Comparison of ENCODE assay signal across 17 cellular contexts in the genomic region with DNA sequence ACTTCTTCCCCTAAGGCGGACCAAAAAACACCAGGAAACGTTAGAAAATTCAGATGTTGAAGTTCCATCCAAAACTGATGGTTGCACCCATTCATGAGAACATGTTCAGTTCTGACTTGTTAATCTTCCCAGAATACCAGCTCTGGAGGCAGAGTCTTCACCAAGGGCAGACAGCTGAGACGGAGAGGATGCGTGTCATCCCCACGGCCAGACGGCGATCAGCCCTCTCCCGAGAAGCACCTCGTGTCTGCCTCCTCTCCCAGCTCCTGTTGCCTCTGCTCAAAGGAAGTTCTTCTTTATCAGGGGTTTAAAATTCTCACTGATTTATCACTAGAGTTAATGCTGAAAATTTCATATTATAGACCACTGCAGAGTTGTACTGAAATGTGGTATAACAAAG.
DNase-seq lines count a peak whose midpoint lies in the region; TF ChIP-seq lines count a peak whose summit lies in the region.
"Had no signal": no experiment of that assay in that cellular context is flagged by ENCODE, and none has a peak within 500 bp of the region (broad histone marks: within the 10 kb centered on the region; RNA-seq: fewer than 3 reads in every experiment).

No MANE protein-coding gene starts in this region.

- H3K4me1 Mint-ChIP-seq in HFFc6 (ENCODE audit: low read depth): peaks cover 48% of the 10 kb centered on the region
- H3K4me1 Mint-ChIP-seq in type B pancreatic cell (ENCODE audit: unreplicated experiment): no peaks in the 10 kb centered on the region

- no peak overlapping the region for H2BK12ac ChIP-seq in neuronal stem cell (ENCODE audit: low read length)

- CTCF ChIA-PET in GM10248 (lab: Yijun Ruan, JAX): interaction anchor here (1.8 kb wide), 1 partner anchor 9 kb away, joined by 4 read pairs; no protein-coding TSS in a partner anchor

- H3K4me3 Mint-ChIP-seq in HFFc6 (0 out of 2 replicates have a peak overlapping the region, but pooled peaks have one; percentile 26), type B pancreatic cell (no peak overlapping the region)

- H2AK5ac ChIP-seq in neuronal stem cell (ENCODE audit: low read depth, low read length): no peak overlapping the region

- intact Hi-C loops in colonic mucosa (cut with DNase I): no loop called here

- H3K27ac ChIP-seq in colonic mucosa (no peak overlapping the region), neuronal stem cell (replicated peaks; ENCODE audit: low read length) (no peak overlapping the region)

- H3K4ac ChIP-seq in neuronal stem cell (ENCODE audit: low read length): no peak overlapping the region

- H2BK15ac ChIP-seq in neuronal stem cell (ENCODE audit: low read length): no peak overlapping the region

- H3K18ac ChIP-seq in neuronal stem cell (ENCODE audit: low read length): no peak overlapping the region

- H3K27ac Mint-ChIP-seq in HFFc6: peak overlapping the region; percentile 73
- H3K27ac Mint-ChIP-seq in type B pancreatic cell: no peak overlapping the region

- H2BK5ac ChIP-seq in neuronal stem cell (ENCODE audit: low read length): no peak overlapping the region

- H3K36me3 ChIP-seq in colonic mucosa: no peaks in the 10 kb centered on the region
- H3K36me3 ChIP-seq in neuronal stem cell (replicated peaks in 1 of 2; ENCODE audit: control insufficient read depth in 2 of 2, insufficient read depth in 2 of 2, low read length in 2 of 2): peaks cover 21 to 63% of the 10 kb centered on the region in 2 donors

- H3K27me3 ChIP-seq in colonic mucosa (no peaks in the 10 kb centered on the region), neuronal stem cell (ENCODE audit: control insufficient read depth in 3 of 3, insufficient read depth in 3 of 3, low read depth in 1 of 3, low read length in 3 of 3) (no peaks in the 10 kb centered on the region)
- H3K27me3 ChIP-seq: MG63 had no signal

- peaks cover 67% of the 10 kb centered on the region for H3K36me3 Mint-ChIP-seq in HFFc6 (ENCODE audit: low read depth)
- H3K36me3 Mint-ChIP-seq in type B pancreatic cell: peaks cover 62% of the 10 kb centered on the region

- POLR2A ChIA-PET in GM10248 (lab: Yijun Ruan, JAX): no interaction called here

- TF ChIP-seq CTCF in HFFc6 (IDR thresholded peaks at IDR 0.05) (no peak), colonic mucosa (IDR thresholded peaks at IDR 0.05) (no peak), type B pancreatic cell (conservative IDR thresholded peaks at IDR 0.05) (no peak), GM10248 (IDR thresholded peaks at IDR 0.05; ENCODE audit: control extremely low read depth, extremely low read depth, low read depth, missing control alignments) (no peak)

- H3K9ac ChIP-seq in colonic mucosa (ENCODE audit: low read depth in 2 of 2, low read length in 2 of 2) (no peak overlapping the region), neuronal stem cell (ENCODE audit: low read depth, low read length, poor library complexity) (no peak overlapping the region)

- no peaks in the 10 kb centered on the region for H3K79me1 ChIP-seq in neuronal stem cell (ENCODE audit: low read depth, low read length)

- no peak overlapping the region for H3K23ac ChIP-seq in neuronal stem cell (ENCODE audit: low read depth, low read length, poor library complexity)

- H3K4me3 ChIP-seq in colonic mucosa (no peak overlapping the region), neuronal stem cell (ENCODE audit: low read length in 2 of 2) (no peak overlapping the region)
- H3K4me3 ChIP-seq: MG63 had no signal

- H4K91ac ChIP-seq in neuronal stem cell (ENCODE audit: low read depth, low read length, poor library complexity): no peak overlapping the region

- no peak overlapping the region for H2BK120ac ChIP-seq in neuronal stem cell (ENCODE audit: low read depth, low read length)

- H3K9me3 ChIP-seq in colonic mucosa (no peaks in the 10 kb centered on the region), neuronal stem cell (replicated peaks in 1 of 2; ENCODE audit: control insufficient read depth in 2 of 2, insufficient read depth in 1 of 2, low read depth in 1 of 2, low read length in 2 of 2) (no peaks in the 10 kb centered on the region)
- H3K9me3 ChIP-seq: MG63 had no signal

- WGBS in neuronal stem cell (ENCODE audit: extremely low coverage in 2 of 2, insufficient read length in 2 of 2, insufficient replicate concordance in 1 of 2), 2 donors: no CpG with 5 or more reads among the region's 9 CpGs

- H3K9me3 Mint-ChIP-seq in HFFc6: no peaks in the 10 kb centered on the region
- no peaks in the 10 kb centered on the region for H3K9me3 Mint-ChIP-seq in type B pancreatic cell

- H3K4me1 ChIP-seq in colonic mucosa (no peaks in the 10 kb centered on the region), neuronal stem cell (ENCODE audit: control insufficient read depth in 2 of 2, insufficient read depth in 1 of 2, low read depth in 1 of 2, low read length in 2 of 2) (no peaks in the 10 kb centered on the region)

- DNase-seq in HFFc6 (no peak), colonic mucosa (peak; percentile 3), neuronal stem cell (ENCODE audit: low spot score) (no peak), type B pancreatic cell (ENCODE audit: extremely low spot score, unreplicated experiment) (peak; percentile 58), activated T-cell treated with anti-CD3 and anti-CD28 coated beads for 4 hours (no peak), GM10248 (ENCODE audit: extremely low spot score) (no peak), T-helper 9 cell (no peak)
- DNase-seq: AML-193, COR-L47, H7, Karpas-422, MG63, NCI-H1105 treated with DMSO at 0.1 percent for 48 hours, NCI-H187 treated with DMSO at 0.1 percent for 48 hours, NCI-H345, NCI-H526 treated with DMSO at 0.1 percent for 48 hours, Right ventricle myocardium superior had no signal

- H2AFZ ChIP-seq in neuronal stem cell (ENCODE audit: low read length): no peak overlapping the region

- H3K27me3 Mint-ChIP-seq in HFFc6 (ENCODE audit: insufficient read depth): peaks cover 7% of the 10 kb centered on the region; the same call in 1 of the 2 replicates
- no peaks in the 10 kb centered on the region for H3K27me3 Mint-ChIP-seq in type B pancreatic cell

- no peak overlapping the region for H3K4me2 ChIP-seq in neuronal stem cell (ENCODE audit: insufficient read depth, low read length, poor library complexity, severe bottlenecking)

- H3K14ac ChIP-seq in neuronal stem cell (ENCODE audit: low read length): peak overlapping the region; percentile 50

- H4K8ac ChIP-seq in neuronal stem cell (ENCODE audit: low read depth, low read length): no peak overlapping the region

Comparison
In these comparisons a context has a peak if more than half of its experiments do, and no peak if none do; other contexts are left out.
1. DNase-seq: peak in colonic mucosa (single experiment) and type B pancreatic cell (single experiment); none in HFFc6 (single experiment), neuronal stem cell (single experiment), activated T-cell treated with anti-CD3 and anti-CD28 coated beads for 4 hours (single experiment), GM10248 (single experiment) and T-helper 9 cell (single experiment).